In the genomic region with DNA sequence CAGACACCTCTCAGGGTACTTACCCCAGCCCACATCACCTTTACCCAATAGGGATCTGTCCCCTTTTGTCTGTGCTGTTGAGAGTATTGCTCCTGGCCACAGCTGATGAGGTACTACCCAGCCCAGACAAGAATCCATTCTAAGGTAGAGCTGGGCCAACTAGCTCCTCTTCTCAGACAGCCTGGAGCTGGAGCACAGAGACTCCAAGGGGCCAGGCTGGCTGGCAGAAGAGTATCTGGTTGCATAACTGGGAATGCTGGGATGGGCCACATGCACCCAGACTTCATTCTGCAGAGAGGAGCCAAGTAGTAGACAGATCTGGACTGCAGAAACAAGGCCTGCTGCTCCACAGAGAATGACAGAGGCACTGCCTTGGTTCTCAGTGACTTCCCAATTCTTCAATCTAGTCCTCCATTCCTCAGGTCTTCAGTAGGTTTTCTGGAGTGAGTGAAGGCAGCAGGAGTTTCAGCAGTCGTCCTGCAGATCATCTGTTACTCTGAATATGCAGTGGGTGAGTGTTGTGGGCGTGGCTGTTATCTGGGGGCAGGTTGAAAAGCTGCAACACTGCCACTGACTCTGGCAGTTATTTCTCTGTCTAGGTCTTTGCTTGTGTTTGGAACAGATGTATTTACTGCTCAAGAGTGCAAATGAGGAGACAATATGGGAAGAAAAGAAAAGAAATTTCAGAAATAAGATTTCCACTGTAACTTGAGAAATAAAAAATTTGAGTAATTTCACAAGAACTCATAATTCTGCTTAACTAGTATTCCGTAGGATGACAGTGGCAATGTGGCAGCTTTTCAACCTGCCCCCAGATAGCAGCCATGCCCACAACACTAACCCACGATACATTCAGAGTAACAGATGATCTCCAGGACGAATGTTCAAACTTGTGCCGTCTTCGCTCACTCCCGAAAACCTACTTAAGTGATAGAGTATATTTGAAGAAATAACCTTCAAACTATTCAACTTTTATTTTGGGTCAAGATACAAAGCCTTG, we compare ENCODE assay signal across 9 cellular contexts. TPM values are rescaled to one million over a fixed set of nuclear protein-coding genes. Genes with fewer than 3 reads are reported as not detected.
A peak's percentile ranks its signal among the peaks of the same experiment; 100 is the strongest.
DNase-seq lines count a peak whose midpoint lies in the region; ATAC-seq and TF ChIP-seq lines count a peak whose summit lies in the region.
"Had no signal": no experiment of that assay in that cellular context is flagged by ENCODE, and none has a peak within 500 bp of the region (broad histone marks: within the 10 kb centered on the region; RNA-seq: fewer than 3 reads in every experiment).

No MANE protein-coding gene starts in this region.

- peaks cover 0 to 5% (median 5%) of the 10 kb centered on the region in 3 donors for H3K36me3 Mint-ChIP-seq in CD8-positive, alpha-beta memory T cell
- H3K36me3 Mint-ChIP-seq in progenitor cell of endocrine pancreas (ENCODE audit: insufficient read depth) = no peaks in the 10 kb centered on the region
- H3K36me3 Mint-ChIP-seq in activated CD4-positive, alpha-beta memory T cell treated with anti-CD3 and anti-CD28 coated beads for 36 hours = no peaks in the 10 kb centered on the region

- ATAC-seq in Panc1 (peak; percentile 30; the same call in 1 of the 2 replicates), HG02678 (IDR thresholded peaks at IDR 0.05; ENCODE audit: unreplicated experiment) (no peak)

- H3K27me3 ChIP-seq in CD8-positive, alpha-beta memory T cell (ENCODE audit: insufficient read depth, low read length, poor library complexity, severe bottlenecking) = no peaks in the 10 kb centered on the region
- no peaks in the 10 kb centered on the region for H3K27me3 ChIP-seq in Panc1 (ENCODE audit: control insufficient read depth, insufficient read depth, low read length)
- H3K27me3 ChIP-seq in cardiac muscle cell = no peaks in the 10 kb centered on the region

- intact Hi-C loops in Panc1 (cut with micrococcal nuclease; ENCODE audit: unreplicated experiment) = no loop called here
- intact Hi-C loops in activated CD4-positive, alpha-beta memory T cell treated with anti-CD3 and anti-CD28 coated beads for 36 hours (cut with micrococcal nuclease) = no loop called here

- BruUV-seq in Panc1 (replicated peaks; lab: Mats Ljungman, UMichigan) = no TSS peak

- no peaks in the 10 kb centered on the region for H3K27me3 Mint-ChIP-seq in CD8-positive, alpha-beta memory T cell
- no peaks in the 10 kb centered on the region for H3K27me3 Mint-ChIP-seq in progenitor cell of endocrine pancreas
- no peaks in the 10 kb centered on the region for H3K27me3 Mint-ChIP-seq in activated CD4-positive, alpha-beta memory T cell treated with anti-CD3 and anti-CD28 coated beads for 36 hours

- TF ChIP-seq CTCF in Panc1 (IDR thresholded peaks at IDR 0.05) (no peak), cardiac muscle cell (IDR thresholded peaks at IDR 0.05; ENCODE audit: low read depth, low read length) (no peak), progenitor cell of endocrine pancreas (IDR thresholded peaks at IDR 0.05; ENCODE audit: unreplicated experiment) (no peak)

- peak overlapping the region; percentile 17 to 86 (median 72) for H3K27ac Mint-ChIP-seq in CD8-positive, alpha-beta memory T cell
- peak overlapping the region; percentile 32 for H3K27ac Mint-ChIP-seq in progenitor cell of endocrine pancreas
- H3K27ac Mint-ChIP-seq in activated CD4-positive, alpha-beta memory T cell treated with anti-CD3 and anti-CD28 coated beads for 36 hours = no peak overlapping the region

- H3K4me1 Mint-ChIP-seq in CD8-positive, alpha-beta memory T cell = peaks cover 74 to 89% (median 89%) of the 10 kb centered on the region in 3 donors
- H3K4me1 Mint-ChIP-seq in progenitor cell of endocrine pancreas (ENCODE audit: low read depth) = peaks cover 38% of the 10 kb centered on the region
- H3K4me1 Mint-ChIP-seq in activated CD4-positive, alpha-beta memory T cell treated with anti-CD3 and anti-CD28 coated beads for 36 hours (ENCODE audit: low read depth) = peaks cover 64% of the 10 kb centered on the region

- peak in 1 of 5 donors; percentile 8 for DNase-seq in CD8-positive, alpha-beta memory T cell
- no peak for DNase-seq in Panc1 (ENCODE audit: low read depth, low spot score)
- peak; percentile 24 to 26 for DNase-seq in cardiac muscle cell (ENCODE audit: low read depth in 1 of 2, low spot score in 1 of 2)
- DNase-seq in progenitor cell of endocrine pancreas (ENCODE audit: low spot score, unreplicated experiment) = no peak
- DNase-seq in activated CD4-positive, alpha-beta memory T cell treated with anti-CD3 and anti-CD28 coated beads for 36 hours = no peak
- DNase-seq in activated CD4-positive, alpha-beta T cell treated with anti-CD3 and anti-CD28 coated beads, Interleukin-2, amount 50 U/mL, for 4 hours = no peak
- DNase-seq in NCI-H446 treated with DMSO at 0.1 percent for 48 hours (lab: John Stamatoyannopoulos, UW) = no peak
- DNase-seq: activated naive CD4-positive, alpha-beta T cell treated with anti-CD3 and anti-CD28 coated beads, Interleukin-2, amount 50 U/mL, for 16 hours had no signal

- H3K4me3 ChIP-seq in CD8-positive, alpha-beta memory T cell (ENCODE audit: low read length) = no peak overlapping the region
- no peak overlapping the region for H3K4me3 ChIP-seq in Panc1 (ENCODE audit: low read depth in 2 of 2, low read length in 2 of 2)
- no peak overlapping the region for H3K4me3 ChIP-seq in cardiac muscle cell

- CTCF ChIA-PET in CD8-positive, alpha-beta memory T cell (lab: Charles Lee) = no interaction called here
- CTCF ChIA-PET in Panc1 (lab: Charles Lee) = no interaction called here
- CTCF ChIA-PET in activated CD4-positive, alpha-beta memory T cell treated with anti-CD3 and anti-CD28 coated beads for 36 hours (lab: Charles Lee) = no interaction called here

- peaks cover 45% of the 10 kb centered on the region for H3K4me1 ChIP-seq in CD8-positive, alpha-beta memory T cell (ENCODE audit: insufficient read depth, low read length)
- H3K4me1 ChIP-seq in Panc1 (ENCODE audit: control insufficient read depth, insufficient read depth, low read length) (no peaks in the 10 kb centered on the region; the same call in none of the 2 replicates), cardiac muscle cell (ENCODE audit: low read depth) (peaks cover 40% of the 10 kb centered on the region)

- POLR2A ChIA-PET in CD8-positive, alpha-beta memory T cell (lab: Charles Lee) = no interaction called here
- POLR2A ChIA-PET in Panc1 (lab: Charles Lee) = no interaction called here
- POLR2A ChIA-PET in activated CD4-positive, alpha-beta memory T cell treated with anti-CD3 and anti-CD28 coated beads for 36 hours (lab: Charles Lee) = no interaction called here

- H3K9me3 Mint-ChIP-seq in CD8-positive, alpha-beta memory T cell = no peaks in the 10 kb centered on the region
- H3K9me3 Mint-ChIP-seq in progenitor cell of endocrine pancreas (ENCODE audit: low read depth) = no peaks in the 10 kb centered on the region
- no peaks in the 10 kb centered on the region for H3K9me3 Mint-ChIP-seq in activated CD4-positive, alpha-beta memory T cell treated with anti-CD3 and anti-CD28 coated beads for 36 hours

- no peaks in the 10 kb centered on the region for H3K36me3 ChIP-seq in CD8-positive, alpha-beta memory T cell (ENCODE audit: insufficient read depth, low read length)
- no peaks in the 10 kb centered on the region for H3K36me3 ChIP-seq in Panc1 (ENCODE audit: control insufficient read depth, insufficient read depth, low read length)
- no peaks in the 10 kb centered on the region for H3K36me3 ChIP-seq in cardiac muscle cell

- H3K9me3 ChIP-seq in CD8-positive, alpha-beta memory T cell (ENCODE audit: low read length) = no peaks in the 10 kb centered on the region
- H3K9me3 ChIP-seq in Panc1 (ENCODE audit: control insufficient read depth, insufficient read depth, low read depth, low read length) (no peaks in the 10 kb centered on the region), cardiac muscle cell (ENCODE audit: low read depth) (no peaks in the 10 kb centered on the region)

- no peak overlapping the region for H3K27ac ChIP-seq in CD8-positive, alpha-beta memory T cell (ENCODE audit: low read depth, low read length)
- H3K27ac ChIP-seq in Panc1 (ENCODE audit: low read length) (no peak overlapping the region), cardiac muscle cell (peak overlapping the region; percentile 36)

- peak overlapping the region in 4 of 7 donors; percentile 30 to 50 (median 34) for H3K4me3 Mint-ChIP-seq in CD8-positive, alpha-beta memory T cell
- H3K4me3 Mint-ChIP-seq in progenitor cell of endocrine pancreas (ENCODE audit: low read depth) = no peak overlapping the region
- no peak overlapping the region for H3K4me3 Mint-ChIP-seq in activated CD4-positive, alpha-beta memory T cell treated with anti-CD3 and anti-CD28 coated beads for 36 hours

- in situ Hi-C loops in Panc1 (cut with HindIII; ENCODE audit: low pct_unique_long_range_greater_than_20kb, low sequenced_read_pairs) = no loop called here

RNA-seq across cellular contexts. Expression of a gene that starts 34.9 kb away (rescaled TPM):
- 100 to 1,000 TPM; 132 to 134 TPM for total RNA-seq in CD8-positive, alpha-beta memory T cell
- 103 TPM for polyA plus RNA-seq in CD8-positive, alpha-beta memory T cell
- 122 TPM for total RNA-seq in Panc1 (2021; ENCODE audit: unreplicated experiment)
- 66.1 TPM for polyA plus RNA-seq in Panc1 (2012; ENCODE audit: insufficient read length)
- total RNA-seq in cardiac muscle cell = 32.7 and 73.2 TPM in 2 replicates
- 72.1 and 92.5 TPM in 2 replicates for polyA plus RNA-seq in cardiac muscle cell
- 116 and 126 TPM in 2 replicates for total RNA-seq in progenitor cell of endocrine pancreas
- 10 to 100 TPM; 70.2 to 75.6 TPM for total RNA-seq in activated CD4-positive, alpha-beta memory T cell treated with anti-CD3 and anti-CD28 coated beads for 36 hours

Comparison
In these comparisons a context has a peak if more than half of its experiments do, and no peak if none do; other contexts are left out.
1. DNase-seq: peak in cardiac muscle cell (2 of 2); none in Panc1 (single experiment), progenitor cell of endocrine pancreas (single experiment), activated CD4-positive, alpha-beta memory T cell treated with anti-CD3 and anti-CD28 coated beads for 36 hours (single experiment), activated CD4-positive, alpha-beta T cell treated with anti-CD3 and anti-CD28 coated beads, Interleukin-2, amount 50 U/mL, for 4 hours (0 of 2) and NCI-H446 treated with DMSO at 0.1 percent for 48 hours (single experiment).
2. H3K4me3 Mint-ChIP-seq: peak in CD8-positive, alpha-beta memory T cell (4 of 7); none in progenitor cell of endocrine pancreas (single experiment) and activated CD4-positive, alpha-beta memory T cell treated with anti-CD3 and anti-CD28 coated beads for 36 hours (single experiment).